Comparison of ENCODE assay signal across 1 cellular context in genomic region chr7:15158141-15158810, GRCh38.
TF ChIP-seq lines count a peak whose summit lies in the region.

No MANE protein-coding gene starts in this region.

TF ChIP-seq in GM23338, 12 proteins besides CTCF, POLR2A, EP300 and RAD21 (continued from another document):
- TF ChIP-seq ZNF462 (CRISPR knock-in tag; IDR thresholded peaks at IDR 0.05) (no peak), JUNB (IDR thresholded peaks at IDR 0.05; ENCODE audit: unreplicated experiment) (no peak)
